29 cellular contexts compared by ENCODE assay signal in genomic region chr5:67902497-67902830, GRCh38.
"Had no signal": no experiment of that assay in that cellular context is flagged by ENCODE, and none has a peak within 500 bp of the region (broad histone marks: within the 10 kb centered on the region; RNA-seq: fewer than 3 reads in every experiment).

No MANE protein-coding gene starts in this region.

- H3K4me1 ChIP-seq: breast epithelium, SJCRH30 had no signal

- H3K27me3 ChIP-seq: breast epithelium, MG63, SJCRH30 had no signal

- H3K4me2 ChIP-seq: SK-N-SH had no signal

- ATAC-seq: activated T-cell treated with anti-CD3 and anti-CD28 coated beads, Interleukin-2, amount 50 U/mL, for 4 hours; Panc1; Right ventricle myocardium inferior had no signal

- H3K36me3 ChIP-seq: breast epithelium, MG63, SJCRH30 had no signal

- DNase-seq: activated CD4-positive, alpha-beta memory T cell treated with anti-CD3 and anti-CD28 coated beads for 36 hours; activated CD4-positive, alpha-beta T cell treated with anti-CD3 and anti-CD28 coated beads, Interleukin-2, amount 10 ng/mL, durations not matched to agents 7 days and 5 days; activated CD4-positive, CD25-positive, alpha-beta regulatory T cell; activated CD8-positive, alpha-beta memory T cell treated with anti-CD3 and anti-CD28 coated beads for 24 hours; activated gamma-delta T cell; activated naive CD4-positive, alpha-beta T cell treated with anti-CD3 and anti-CD28 coated beads, Interleukin-2, amount 10 ng/mL, durations not matched to agents 7 days and 5 days; activated naive CD8-positive, alpha-beta T cell treated with anti-CD3 and anti-CD28 coated beads for 36 hours; activated T-cell treated with anti-CD3 and anti-CD28 coated beads, Interleukin-2, amount 50 U/mL, for 4 hours; anterior cingulate cortex; KG1; MG63; MV-4-11; NCI-H1105; NCI-H1436; NCI-H1694 treated with DMSO at 0.1 percent for 48 hours; NCI-H2029 treated with DMSO at 0.1 percent for 48 hours; NCI-H345; NCI-H510A; NCI-H526 treated with DMSO at 0.1 percent for 48 hours; NK-92 treated with Interleukin-12 subunit alpha and Interleukin-12 subunit beta, amount 100 ng/mL, for 24 hours; OCI-M1; RPMI8226; SJCRH30; SK-N-SH; T-helper 1 cell had no signal

- H3K4me3 ChIP-seq: breast epithelium, MG63, SJCRH30 had no signal

- H3K27ac ChIP-seq: breast epithelium, SJCRH30, VCaP had no signal

- H3K9me3 ChIP-seq: breast epithelium, MG63, SJCRH30, SK-N-SH had no signal

- H3K9ac ChIP-seq: SK-N-SH had no signal
